ENCODE assay signal across 10 cellular contexts in the genomic region with DNA sequence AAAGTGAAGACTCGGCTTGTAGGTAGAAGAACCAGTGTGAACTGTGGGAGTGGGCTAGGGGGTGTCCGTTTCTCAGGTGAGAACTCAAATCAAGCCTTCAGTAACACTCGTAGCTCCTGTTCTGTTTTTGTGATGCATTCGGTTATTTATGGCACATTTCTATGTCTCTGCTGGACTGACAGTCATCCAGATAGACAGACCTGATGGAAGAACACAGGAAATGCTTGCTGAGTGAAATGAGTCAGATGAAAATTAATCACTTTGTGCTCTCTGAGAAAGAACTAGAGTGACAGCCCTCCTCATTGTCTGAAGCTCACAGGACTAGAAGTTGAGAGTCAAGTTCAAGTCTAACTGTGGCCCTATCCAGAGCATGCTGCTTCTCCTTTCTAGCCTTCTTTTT.
DNase-seq lines count a peak whose midpoint lies in the region; ATAC-seq, FAIRE-seq and TF ChIP-seq lines count a peak whose summit lies in the region.
"Had no signal": no experiment of that assay in that cellular context is flagged by ENCODE, and none has a peak within 500 bp of the region (broad histone marks: within the 10 kb centered on the region; RNA-seq: fewer than 3 reads in every experiment).

No MANE protein-coding gene starts in this region.

- CTCF ChIA-PET in GM10248 (lab: Yijun Ruan, JAX), result interaction anchor here (0.6 kb wide), 1 partner anchor 13 kb away, joined by 3 read pairs; no protein-coding TSS in a partner anchor
- CTCF ChIA-PET in GM12878 (lab: Yijun Ruan, JAX), result interaction anchor here (0.8 kb wide), 1 partner anchor 12 kb away, joined by 3 read pairs; no protein-coding TSS in a partner anchor

- no peak overlapping the region for H3K23ac ChIP-seq in trophoblast cell (ENCODE audit: low read length)

- H2AFZ ChIP-seq in GM12878 (ENCODE audit: control insufficient read depth, low read depth, low read length) (0 out of 2 replicates have a peak overlapping the region, but pooled peaks have one; percentile 2), trophoblast cell (ENCODE audit: insufficient read depth, low read length, poor library complexity) (no peak overlapping the region)

- ATAC-seq in GM19452 (IDR thresholded peaks at IDR 0.05; ENCODE audit: unreplicated experiment) (peak; percentile 93), HG03135 (IDR thresholded peaks at IDR 0.05; ENCODE audit: unreplicated experiment) (peak; percentile 95), GM12878 (peak; percentile 83)

- H3K4ac ChIP-seq in trophoblast cell (ENCODE audit: low read depth, low read length), result no peak overlapping the region

- TF ChIP-seq POLR2A in GM12878 (IDR thresholded peaks at IDR 0.05; ENCODE audit: low read depth, low read length) (no peak), uterus (IDR thresholded peaks at IDR 0.05) (no peak)

- H2BK5ac ChIP-seq in trophoblast cell (ENCODE audit: low read depth, low read length, poor library complexity), result no peak overlapping the region

- H3K9ac ChIP-seq in GM12878 (ENCODE audit: control insufficient read depth, insufficient read depth, low read length) (no peak overlapping the region), trophoblast cell (ENCODE audit: low read length) (no peak overlapping the region)

- DNase-seq in GM10248 (ENCODE audit: extremely low spot score), result peak; percentile 43
- DNase-seq in GM12878 (ENCODE audit: low read depth, low spot score), result peak; percentile 66
- no peak for DNase-seq in uterus
- DNase-seq in trophoblast cell, result no peak
- no peak for DNase-seq in SKM-1 (lab: John Stamatoyannopoulos, UW; ENCODE audit: unreplicated experiment)
- DNase-seq in GDM1 (lab: John Stamatoyannopoulos, UW), result no peak
- DNase-seq: adrenal gland; NK-92 treated with Interleukin-12 subunit alpha and Interleukin-12 subunit beta, amount 100 ng/mL, for 24 hours had no signal

- no peaks in the 10 kb centered on the region for H3K79me1 ChIP-seq in trophoblast cell (ENCODE audit: low read length)

- 0% methylated on average over 4 of the region's 4 CpGs for WGBS in GM12878 (ENCODE audit: insufficient coverage, insufficient replicate concordance, low lambda C conversion rate, missing lambda C conversion rate)
- WGBS in trophoblast cell (ENCODE audit: extremely low coverage, insufficient coverage, insufficient read length), result no CpG with 5 or more reads among the region's 4 CpGs

- H4K20me1 ChIP-seq in GM12878 (ENCODE audit: control insufficient read depth, insufficient read depth), result no peaks in the 10 kb centered on the region

- intact Hi-C loops in GM12878 (cut with micrococcal nuclease; ENCODE audit: unreplicated experiment), result no loop called here
- intact Hi-C loops in uterus (cut with DNase I; ENCODE audit: low total_unique reads), result no loop called here

- H2AK5ac ChIP-seq in trophoblast cell (ENCODE audit: low read length), result no peak overlapping the region

- no peaks in the 10 kb centered on the region; the same call in 2 of the 3 replicates for H3K9me3 ChIP-seq in GM12878 (replicated peaks; ENCODE audit: control insufficient read depth, insufficient read depth, low read length)
- H3K9me3 ChIP-seq in uterus, result no peaks in the 10 kb centered on the region
- no peaks in the 10 kb centered on the region for H3K9me3 ChIP-seq in trophoblast cell (ENCODE audit: insufficient read depth, low read depth, low read length)
- H3K9me3 ChIP-seq: adrenal gland had no signal

- H3K4me3 ChIP-seq in GM12878 (no peak overlapping the region), uterus (no peak overlapping the region), trophoblast cell (ENCODE audit: low read depth, low read length) (no peak overlapping the region)
- H3K4me3 ChIP-seq: adrenal gland had no signal

- TF ChIP-seq CTCF in GM10248 (IDR thresholded peaks at IDR 0.05; ENCODE audit: control extremely low read depth, extremely low read depth, low read depth, missing control alignments) (no peak), GM12878 (IDR thresholded peaks at IDR 0.05 in 2 of 3, conservative IDR thresholded peaks at IDR 0.05 in 1 of 3; ENCODE audit: control insufficient read depth in 2 of 3, extremely low read depth in 1 of 3, insufficient read depth in 1 of 3, low read depth in 3 of 3, low read length in 3 of 3) (no peak), uterus (IDR thresholded peaks at IDR 0.05) (no peak)

- H3K14ac ChIP-seq in trophoblast cell (ENCODE audit: low read length), result no peak overlapping the region

- no peak overlapping the region for H2BK120ac ChIP-seq in trophoblast cell (ENCODE audit: insufficient read depth, low read length, poor library complexity)

- SMC1A ChIA-PET in GM12878 (lab: Charles Lee; ENCODE audit: uncharacterized antibody, unreplicated experiment), result no interaction called here

- H4K91ac ChIP-seq in trophoblast cell (ENCODE audit: low read depth, low read length), result no peak overlapping the region

- in situ Hi-C loops in GM12878 (cut with MboI), result no loop called here

- no peak for TF ChIP-seq RAD21 in GM12878 (IDR thresholded peaks at IDR 0.05; ENCODE audit: insufficient read depth, low read depth, low read length)

- no peak overlapping the region for H4K12ac ChIP-seq in trophoblast cell (ENCODE audit: low read depth, low read length)

- no peak overlapping the region for H4K8ac ChIP-seq in trophoblast cell (ENCODE audit: low read depth, low read length)

- RAD21 ChIA-PET in GM12878 (lab: Charles Lee; ENCODE audit: unreplicated experiment), result no interaction called here

- H3K27me3 ChIP-seq in GM12878 (replicated peaks in 1 of 2; ENCODE audit: control insufficient read depth in 2 of 2, insufficient read depth in 2 of 2, low read length in 1 of 2), result no peaks in the 10 kb centered on the region
- no peaks in the 10 kb centered on the region for H3K27me3 ChIP-seq in uterus
- no peaks in the 10 kb centered on the region for H3K27me3 ChIP-seq in trophoblast cell (ENCODE audit: insufficient read depth, low read length)
- H3K27me3 ChIP-seq: adrenal gland had no signal

- peak overlapping the region; percentile 15 for H3K27ac ChIP-seq in GM12878 (ENCODE audit: control insufficient read depth, insufficient read depth)
- H3K27ac ChIP-seq in uterus, result no peak overlapping the region
- no peak overlapping the region for H3K27ac ChIP-seq in trophoblast cell (ENCODE audit: low read depth, low read length)
- H3K27ac ChIP-seq: adrenal gland had no signal

- no peaks in the 10 kb centered on the region for H3K79me2 ChIP-seq in GM12878 (ENCODE audit: control insufficient read depth, insufficient read depth, low read length)
- H3K79me2 ChIP-seq in trophoblast cell (ENCODE audit: control insufficient read depth, insufficient read depth, low read length, poor library complexity), result no peaks in the 10 kb centered on the region

- H3K36me3 ChIP-seq in GM12878 (ENCODE audit: control insufficient read depth in 2 of 2, insufficient read depth in 2 of 2, low read length in 1 of 2) (no peaks in the 10 kb centered on the region), uterus (no peaks in the 10 kb centered on the region), trophoblast cell (ENCODE audit: control insufficient read depth in 1 of 2, insufficient read depth in 2 of 2, low read length in 2 of 2) (no peaks in the 10 kb centered on the region)
- H3K36me3 ChIP-seq: adrenal gland had no signal

- H3K18ac ChIP-seq in trophoblast cell (ENCODE audit: low read length), result no peak overlapping the region

- peak; percentile 90 for FAIRE-seq in GM12878 (lab: Jason Lieb, UNC)

- BruUV-seq in GM12878 (replicated peaks; lab: Mats Ljungman, UMichigan), result no TSS peak

- no peak for TF ChIP-seq EP300 in GM12878 (IDR thresholded peaks at IDR 0.05; ENCODE audit: borderline replicate concordance in 1 of 2, control insufficient read depth in 1 of 2, low read depth in 2 of 2, low read length in 2 of 2)

- H3K4me1 ChIP-seq in GM12878 (ENCODE audit: control insufficient read depth, insufficient read depth, low read length) (peaks cover 22% of the 10 kb centered on the region), uterus (no peaks in the 10 kb centered on the region), trophoblast cell (ENCODE audit: control insufficient read depth in 1 of 2, insufficient read depth in 2 of 2, low read length in 2 of 2) (peaks cover 2% of the 10 kb centered on the region in 2 experiments)
- H3K4me1 ChIP-seq: adrenal gland had no signal

- H2BK12ac ChIP-seq in trophoblast cell (ENCODE audit: low read length), result no peak overlapping the region

- POLR2A ChIA-PET in GM10248 (lab: Yijun Ruan, JAX) (no interaction called here), GM12878 (lab: Charles Lee) (interaction anchor here (0.6 kb wide), 1 partner anchor 1533 kb away, joined by 3 read pairs; no protein-coding TSS in a partner anchor)

- H3K4me2 ChIP-seq in GM12878 (ENCODE audit: control insufficient read depth, insufficient read depth) (peak overlapping the region; percentile 58), trophoblast cell (ENCODE audit: low read length) (no peak overlapping the region)

TF ChIP-seq in GM12878, 131 proteins besides CTCF, POLR2A, EP300 and RAD21 (continues in another document):
- TF ChIP-seq, protein P1, sequence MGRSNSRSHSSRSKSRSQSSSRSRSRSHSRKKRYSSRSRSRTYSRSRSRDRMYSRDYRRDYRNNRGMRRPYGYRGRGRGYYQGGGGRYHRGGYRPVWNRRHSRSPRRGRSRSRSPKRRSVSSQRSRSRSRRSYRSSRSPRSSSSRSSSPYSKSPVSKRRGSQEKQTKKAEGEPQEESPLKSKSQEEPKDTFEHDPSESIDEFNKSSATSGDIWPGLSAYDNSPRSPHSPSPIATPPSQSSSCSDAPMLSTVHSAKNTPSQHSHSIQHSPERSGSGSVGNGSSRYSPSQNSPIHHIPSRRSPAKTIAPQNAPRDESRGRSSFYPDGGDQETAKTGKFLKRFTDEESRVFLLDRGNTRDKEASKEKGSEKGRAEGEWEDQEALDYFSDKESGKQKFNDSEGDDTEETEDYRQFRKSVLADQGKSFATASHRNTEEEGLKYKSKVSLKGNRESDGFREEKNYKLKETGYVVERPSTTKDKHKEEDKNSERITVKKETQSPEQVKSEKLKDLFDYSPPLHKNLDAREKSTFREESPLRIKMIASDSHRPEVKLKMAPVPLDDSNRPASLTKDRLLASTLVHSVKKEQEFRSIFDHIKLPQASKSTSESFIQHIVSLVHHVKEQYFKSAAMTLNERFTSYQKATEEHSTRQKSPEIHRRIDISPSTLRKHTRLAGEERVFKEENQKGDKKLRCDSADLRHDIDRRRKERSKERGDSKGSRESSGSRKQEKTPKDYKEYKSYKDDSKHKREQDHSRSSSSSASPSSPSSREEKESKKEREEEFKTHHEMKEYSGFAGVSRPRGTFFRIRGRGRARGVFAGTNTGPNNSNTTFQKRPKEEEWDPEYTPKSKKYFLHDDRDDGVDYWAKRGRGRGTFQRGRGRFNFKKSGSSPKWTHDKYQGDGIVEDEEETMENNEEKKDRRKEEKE (IDR thresholded peaks at IDR 0.05), result no peak
- TF ChIP-seq BACH1 (IDR thresholded peaks at IDR 0.05; ENCODE audit: borderline replicate concordance) (no peak), HDAC6 (IDR thresholded peaks at IDR 0.05; ENCODE audit: unreplicated experiment) (no peak), HDAC2 (IDR thresholded peaks at IDR 0.05) (no peak), SP1 (IDR thresholded peaks at IDR 0.05; ENCODE audit: low read depth, low read length) (no peak), EED (IDR thresholded peaks at IDR 0.05; ENCODE audit: low read depth) (peak; percentile 52; the same call in 1 of the 2 replicates), ATF7 (IDR thresholded peaks at IDR 0.05; ENCODE audit: low read depth) (no peak)

Comparison
In these comparisons a context has a peak if more than half of its experiments do, and no peak if none do; other contexts are left out.
1. DNase-seq: peak in GM10248 (single experiment) and GM12878 (single experiment); none in uterus (0 of 2), trophoblast cell (0 of 2), SKM-1 (single experiment) and GDM1 (single experiment).
2. Peak in every context shown above with its lines, with median percentiles within 50 percentile points of each other: ATAC-seq.